12 cellular contexts compared by ENCODE assay signal in the genomic region with DNA sequence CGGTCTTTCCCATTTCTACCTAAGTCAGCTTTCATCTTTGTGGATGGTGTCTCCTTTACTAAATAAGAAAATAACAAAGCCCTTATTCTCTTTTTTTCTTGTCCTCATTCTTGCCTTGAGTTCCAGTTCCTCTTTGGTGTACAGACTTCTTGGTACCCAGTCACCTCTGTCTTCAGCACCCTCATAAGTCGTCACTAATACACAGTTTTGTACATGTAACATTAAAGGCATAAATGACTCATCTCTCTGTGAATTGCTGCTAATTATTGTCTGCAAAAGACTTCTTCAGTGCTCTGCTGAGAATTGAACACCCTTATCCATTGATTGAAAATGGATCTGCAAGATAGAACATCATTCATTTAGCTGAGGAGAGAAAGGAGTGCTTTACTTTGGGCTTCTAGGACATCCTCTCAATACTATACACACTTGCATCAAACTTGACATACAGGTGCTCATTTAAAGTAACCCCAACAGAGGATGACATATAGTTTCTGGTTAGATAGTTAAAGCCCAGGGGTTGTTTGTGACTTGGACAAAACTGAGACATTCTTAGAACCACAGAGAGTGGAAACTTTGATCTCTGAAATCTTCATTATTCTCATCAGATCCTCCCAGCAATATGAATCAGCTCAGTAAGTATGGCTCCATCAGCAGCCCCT.
A peak's percentile ranks its signal among the peaks of the same experiment; 100 is the strongest.
DNase-seq lines count a peak whose midpoint lies in the region; ATAC-seq and TF ChIP-seq lines count a peak whose summit lies in the region.
"Had no signal": no experiment of that assay in that cellular context is flagged by ENCODE, and none has a peak within 500 bp of the region (broad histone marks: within the 10 kb centered on the region; RNA-seq: fewer than 3 reads in every experiment).

No MANE protein-coding gene starts in this region.

- no peak for TF ChIP-seq POLR2A in sigmoid colon (IDR thresholded peaks at IDR 0.05)

- H3K4me1 ChIP-seq in sigmoid colon: peaks cover 0 to 5% (median 0%) of the 10 kb centered on the region in 4 donors
- H3K4me1 ChIP-seq in heart right ventricle: peaks cover 0 to 11% (median 0%) of the 10 kb centered on the region in 9 donors

- intact Hi-C loops in sigmoid colon (cut with DNase I): no loop called here
- intact Hi-C loops in heart right ventricle (cut with DNase I): no loop called here

- peaks cover 0 to 77% (median 32%) of the 10 kb centered on the region in 4 donors for H3K36me3 ChIP-seq in sigmoid colon
- peaks cover 0 to 90% (median 47%) of the 10 kb centered on the region in 9 donors for H3K36me3 ChIP-seq in heart right ventricle

- H3K4me3 ChIP-seq in sigmoid colon: no peak overlapping the region
- no peak overlapping the region for H3K4me3 ChIP-seq in heart right ventricle
- H3K4me3 ChIP-seq: BLaER1, SJSA1, skin epidermis had no signal

- ATAC-seq in GM18907 (IDR thresholded peaks at IDR 0.05; ENCODE audit: unreplicated experiment) (peak; percentile 86), HG02840 (IDR thresholded peaks at IDR 0.05; ENCODE audit: low FRiP score, unreplicated experiment) (peak; percentile 66), heart right ventricle (no peak)

- H3K27me3 ChIP-seq in sigmoid colon: no peaks in the 10 kb centered on the region
- no peaks in the 10 kb centered on the region for H3K27me3 ChIP-seq in heart right ventricle
- H3K27me3 ChIP-seq: BLaER1, SJSA1 had no signal

- DNase-seq in CD1c-positive myeloid dendritic cell (ENCODE audit: extremely low spot score) (peak; percentile 14), MV-4-11 (lab: John Stamatoyannopoulos, UW) (peak; percentile 82), Kasumi-1 (lab: John Stamatoyannopoulos, UW) (no peak), sigmoid colon (no peak), NCI-H2081 treated with DMSO at 0.1 percent for 48 hours (lab: John Stamatoyannopoulos, UW) (no peak), heart right ventricle (no peak)
- DNase-seq: NCI-H1417 had no signal

- H3K27ac ChIP-seq in sigmoid colon (no peak overlapping the region), heart right ventricle (no peak overlapping the region)
- H3K27ac ChIP-seq: BLaER1, SJSA1, skin epidermis had no signal

- no peak for TF ChIP-seq CTCF in sigmoid colon (IDR thresholded peaks at IDR 0.05)
- TF ChIP-seq CTCF in heart right ventricle (IDR thresholded peaks at IDR 0.05): no peak

- H3K9me3 ChIP-seq in sigmoid colon: no peaks in the 10 kb centered on the region
- H3K9me3 ChIP-seq in heart right ventricle: no peaks in the 10 kb centered on the region
- H3K9me3 ChIP-seq: BLaER1 had no signal

- 79 to 87% methylated on average over 2 of the region's 2 CpGs for WGBS in sigmoid colon, 2 donors
- WGBS in heart right ventricle, 2 donors: 92 to 99% methylated on average over 2 of the region's 2 CpGs

- no peak for TF ChIP-seq EP300 in sigmoid colon (IDR thresholded peaks at IDR 0.05)

Comparison
In these comparisons a context has a peak if more than half of its experiments do, and no peak if none do; other contexts are left out.
1. DNase-seq: peak in CD1c-positive myeloid dendritic cell (single experiment) and MV-4-11 (single experiment); none in Kasumi-1 (0 of 2), sigmoid colon (single experiment), NCI-H2081 treated with DMSO at 0.1 percent for 48 hours (single experiment) and heart right ventricle (0 of 2).
2. ATAC-seq: peak in GM18907 (single experiment) and HG02840 (single experiment); none in heart right ventricle (0 of 8).